11 cellular contexts compared by ENCODE assay signal in genomic region chr12:2084553-2085296, GRCh38.
DNase-seq lines count a peak whose midpoint lies in the region; ATAC-seq lines count a peak whose summit lies in the region.
"Had no signal": no experiment of that assay in that cellular context is flagged by ENCODE, and none has a peak within 500 bp of the region (broad histone marks: within the 10 kb centered on the region; RNA-seq: fewer than 3 reads in every experiment).

No MANE protein-coding gene starts in this region.

- no peak overlapping the region for H2AFZ ChIP-seq in ACC112 (ENCODE audit: low read length, unreplicated experiment)

- ATAC-seq in HG03108 (IDR thresholded peaks at IDR 0.05; ENCODE audit: unreplicated experiment) (no peak), GM18511 (IDR thresholded peaks at IDR 0.05; ENCODE audit: unreplicated experiment) (no peak), GM18858 (IDR thresholded peaks at IDR 0.05; ENCODE audit: unreplicated experiment) (no peak), HG03520 (IDR thresholded peaks at IDR 0.05; ENCODE audit: unreplicated experiment) (no peak)
- ATAC-seq: GM12878 had no signal

- peaks cover 36% of the 10 kb centered on the region for H3K4me1 ChIP-seq in ACC112 (ENCODE audit: control insufficient read depth, insufficient read depth, low read length, unreplicated experiment)

- H3K27me3 ChIP-seq in ACC112 (ENCODE audit: insufficient read depth, low read length): no peaks in the 10 kb centered on the region

- peak overlapping the region; percentile 38 for H3K27ac ChIP-seq in ACC112 (ENCODE audit: low read depth, low read length)

- H3K36me3 ChIP-seq in ACC112 (ENCODE audit: insufficient read depth, low read length): no peaks in the 10 kb centered on the region; the same call in 1 of the 2 replicates

- DNase-seq in HS-5 (ENCODE audit: low read depth) (peak; percentile 49), astrocyte of the hippocampus (ENCODE audit: low read depth, low spot score) (peak; percentile 29), kidney tubule cell (ENCODE audit: low spot score) (peak; percentile 72)
- DNase-seq: caudate nucleus; stimulated activated naive CD4-positive, alpha-beta T cell treated with Interleukin-2 at 50 U/mL for 16 hours had no signal

- no peaks in the 10 kb centered on the region for H3K79me2 ChIP-seq in ACC112 (ENCODE audit: control insufficient read depth, insufficient read depth, low read length, unreplicated experiment)

- no peak overlapping the region for H3K4me3 ChIP-seq in ACC112 (ENCODE audit: low read depth, low read length)
- H3K4me3 ChIP-seq: GM12878 had no signal
